Comparison of ENCODE assay signal across 8 cellular contexts in genomic region chr7:155297517-155298287, GRCh38. TPM values are rescaled to one million over a fixed set of nuclear protein-coding genes. Genes with fewer than 3 reads are reported as not detected.
DNase-seq lines count a peak whose midpoint lies in the region; ATAC-seq lines count a peak whose summit lies in the region.

Gene INSIG1, plus strand, starts transcription at chr7:155297878. Its CDS starts 408 bp downstream, at chr7:155298286.

- DNase-seq in AG20443 (ENCODE audit: low spot score) (peak; percentile 99), NCI-H446 (lab: John Stamatoyannopoulos, UW) (peak; percentile 83 to 96), cerebellum (ENCODE audit: low spot score) (peak; percentile 100), kidney tubule cell (ENCODE audit: low spot score) (peak; percentile 96)
- DNase-seq in activated CD4-positive, alpha-beta T cell treated with anti-CD3 and anti-CD28 coated beads for 24 hours (ENCODE audit: low read depth in 2 of 2): peak; percentile 74 to 87
- peak; percentile 90 for DNase-seq in stimulated activated CD4-positive, alpha-beta T cell treated with anti-CD3 and anti-CD28 coated beads, Interleukin-1b, Interleukin-23, amount 100 ng/mL, for 48 hours

- ATAC-seq in GM19035 (IDR thresholded peaks at IDR 0.05; ENCODE audit: unreplicated experiment) (peak; percentile 56), HG03342 (IDR thresholded peaks at IDR 0.05; ENCODE audit: unreplicated experiment) (peak; percentile 63)

RNA-seq across cellular contexts. Expression of gene INSIG1, which starts in this region (rescaled TPM):
- total RNA-seq in cerebellum: 42.6 TPM

Comparison
In these comparisons a context has a peak if more than half of its experiments do, and no peak if none do; other contexts are left out.
1. Peak in every context shown above with its lines: DNase-seq and ATAC-seq.